ENCODE assay signal across 25 cellular contexts in genomic region chr3:134145183-134145582, GRCh38.
A peak's percentile ranks its signal among the peaks of the same experiment; 100 is the strongest.
DNase-seq lines count a peak whose midpoint lies in the region; ATAC-seq, FAIRE-seq and TF ChIP-seq lines count a peak whose summit lies in the region.
"Had no signal": no experiment of that assay in that cellular context is flagged by ENCODE, and none has a peak within 500 bp of the region (broad histone marks: within the 10 kb centered on the region; RNA-seq: fewer than 3 reads in every experiment).

No MANE protein-coding gene starts in this region.

- ATAC-seq in stimulated activated naive CD8-positive, alpha-beta T cell treated with anti-CD3 and anti-CD28 coated beads, Interleukin-15, Interleukin-2, amounts not matched to agents 100 U/mL and 50 U/mL, for 24 hours, result no peak
- ATAC-seq in K562 (peak; percentile 40; the same call in 1 of the 3 replicates), HG03025 (IDR thresholded peaks at IDR 0.05; ENCODE audit: low FRiP score, unreplicated experiment) (no peak), GM21528 (IDR thresholded peaks at IDR 0.05; ENCODE audit: low FRiP score, unreplicated experiment) (no peak)

- POLR2A ChIA-PET in K562 (lab: Yijun Ruan, JAX), result no interaction called here

- no peak for TF ChIP-seq EP300 in K562 (IDR thresholded peaks at IDR 0.05; ENCODE audit: low read length)

- CTCF ChIA-PET in K562 (lab: Yijun Ruan, JAX; ENCODE audit: low intra/inter-chr PET ratio), result no interaction called here

- in situ Hi-C loops in K562 (cut with MboI), result no loop called here

- no peak for TF ChIP-seq RAD21 in K562 (CRISPR knock-in tag; conservative IDR thresholded peaks at IDR 0.05 in 1 of 2, IDR thresholded peaks at IDR 0.05 in 1 of 2)

- H3K9me1 ChIP-seq in K562 (ENCODE audit: control insufficient read depth, insufficient read depth, low read length), result no peaks in the 10 kb centered on the region

- no peaks in the 10 kb centered on the region for H3K4me1 Mint-ChIP-seq in stimulated activated naive CD8-positive, alpha-beta T cell treated with anti-CD3 and anti-CD28 coated beads, Interleukin-15, Interleukin-2, amounts not matched to agents 100 ng/mL and 50 ng/mL, for 24 hours (ENCODE audit: low read depth)
- peaks cover 26% of the 10 kb centered on the region for H3K4me1 Mint-ChIP-seq in nephron progenitor cell
- H3K4me1 Mint-ChIP-seq: CD14-positive monocyte had no signal

- no peaks in the 10 kb centered on the region for H3K36me3 ChIP-seq in K562 (ENCODE audit: control insufficient read depth, insufficient read depth, low read length)
- H3K36me3 ChIP-seq: neutrophil, uterus had no signal

- H3K27me3 Mint-ChIP-seq in stimulated activated naive CD8-positive, alpha-beta T cell treated with anti-CD3 and anti-CD28 coated beads, Interleukin-15, Interleukin-2, amounts not matched to agents 100 ng/mL and 50 ng/mL, for 24 hours, result no peaks in the 10 kb centered on the region
- H3K27me3 Mint-ChIP-seq in nephron progenitor cell (ENCODE audit: low read depth, poor library complexity), result no peaks in the 10 kb centered on the region

- intact Hi-C loops in K562 (cut with micrococcal nuclease), result no loop called here

- no peak overlapping the region for H3K4me2 ChIP-seq in K562 (ENCODE audit: insufficient read depth, low read length)

- no peak overlapping the region for H3K9ac ChIP-seq in K562 (ENCODE audit: insufficient read depth in 1 of 2, low read depth in 2 of 2, low read length in 2 of 2)

- H3K4me3 ChIP-seq in K562, result no peak overlapping the region
- H3K4me3 ChIP-seq: spleen, uterus had no signal

- no peaks in the 10 kb centered on the region for H3K79me2 ChIP-seq in K562 (ENCODE audit: control insufficient read depth, insufficient read depth, low read length)

- no peak overlapping the region for H3K4me3 Mint-ChIP-seq in stimulated activated naive CD8-positive, alpha-beta T cell treated with anti-CD3 and anti-CD28 coated beads, Interleukin-15, Interleukin-2, amounts not matched to agents 100 ng/mL and 50 ng/mL, for 24 hours
- H3K4me3 Mint-ChIP-seq in nephron progenitor cell, result no peak overlapping the region
- H3K4me3 Mint-ChIP-seq: CD14-positive monocyte had no signal

- H3K4me1 ChIP-seq in K562 (replicated peaks in 1 of 2; ENCODE audit: control insufficient read depth in 2 of 2, insufficient read depth in 2 of 2, low read length in 2 of 2), result no peaks in the 10 kb centered on the region
- H3K4me1 ChIP-seq: uterus had no signal

- no peak overlapping the region for H3K27ac ChIP-seq in K562 (ENCODE audit: extremely low read depth, low read depth, low read length)
- H3K27ac ChIP-seq: neutrophil, RWPE1, spleen had no signal

- H3K27me3 ChIP-seq in K562 (ENCODE audit: control insufficient read depth in 2 of 2, insufficient read depth in 2 of 2, low read length in 2 of 2), result no peaks in the 10 kb centered on the region
- H3K27me3 ChIP-seq: neutrophil, spleen, uterus had no signal

- no peak overlapping the region for H2AFZ ChIP-seq in K562 (ENCODE audit: low read depth, low read length)

- no peak for TF ChIP-seq POLR2A in K562 (conservative IDR thresholded peaks at IDR 0.05)

- DNase-seq in stimulated activated naive CD8-positive, alpha-beta T cell treated with anti-CD3 and anti-CD28 coated beads, Interleukin-15, Interleukin-2, amounts not matched to agents 100 U/mL and 50 U/mL, for 24 hours, result no peak
- no peak for DNase-seq in K562 (ENCODE audit: extremely low read depth in 1 of 4, low spot score in 3 of 4)
- DNase-seq in nephron progenitor cell, result no peak
- no peak for DNase-seq in stimulated activated naive CD4-positive, alpha-beta T cell treated with Interleukin-2 at 50 U/mL for 16 hours (lab: John Stamatoyannopoulos, UW)
- DNase-seq in mucosa of gallbladder (ENCODE audit: low spot score), result no peak
- DNase-seq: ACHN; cortex of kidney; DMS 273 treated with DMSO at 0.1 percent for 48 hours; glutamatergic neuron; GOT3; left cardiac atrium; NCI-H1105; NCI-H2029 treated with DMSO at 0.1 percent for 48 hours; NCI-H510A treated with DMSO at 0.1 percent for 48 hours; spleen; stimulated activated CD4-positive, alpha-beta T cell treated with anti-CD3 and anti-CD28 coated beads, Interleukin-4, amount 100 ng/mL, for 4 hours; substantia nigra; uterus had no signal

- TF ChIP-seq CTCF in K562 (IDR thresholded peaks at IDR 0.05 in 2 of 3, conservative IDR thresholded peaks at IDR 0.05 in 1 of 3; ENCODE audit: insufficient read depth in 2 of 3, low read depth in 1 of 3, low read length in 3 of 3) (peak in 1 of 3 experiments; percentile 12; a peak in 1 of 6 replicates), nephron progenitor cell (IDR thresholded peaks at IDR 0.05) (no peak)

- 9% methylated on average over 1 of the region's 3 CpGs for WGBS in K562 (ENCODE audit: insufficient coverage, low coverage, missing lambda C conversion rate)

- peaks cover 6% of the 10 kb centered on the region for H3K9me3 Mint-ChIP-seq in stimulated activated naive CD8-positive, alpha-beta T cell treated with anti-CD3 and anti-CD28 coated beads, Interleukin-15, Interleukin-2, amounts not matched to agents 100 ng/mL and 50 ng/mL, for 24 hours
- peaks cover 22% of the 10 kb centered on the region for H3K9me3 Mint-ChIP-seq in nephron progenitor cell

- FAIRE-seq in K562 (lab: Jason Lieb, UNC), result no peak
- FAIRE-seq: endometrium had no signal

- H3K36me3 Mint-ChIP-seq in stimulated activated naive CD8-positive, alpha-beta T cell treated with anti-CD3 and anti-CD28 coated beads, Interleukin-15, Interleukin-2, amounts not matched to agents 100 ng/mL and 50 ng/mL, for 24 hours (ENCODE audit: low read depth), result peaks cover 6% of the 10 kb centered on the region
- peaks cover 49% of the 10 kb centered on the region for H3K36me3 Mint-ChIP-seq in nephron progenitor cell (ENCODE audit: low read depth)

- no peaks in the 10 kb centered on the region for H3K9me3 ChIP-seq in K562 (replicated peaks; ENCODE audit: control insufficient read depth, insufficient read depth, low read depth, low read length)
- H3K9me3 ChIP-seq: neutrophil, uterus had no signal

- BruUV-seq in K562 (replicated peaks; lab: Mats Ljungman, UMichigan), result no TSS peak

- peak overlapping the region; percentile 8 for H3K27ac Mint-ChIP-seq in stimulated activated naive CD8-positive, alpha-beta T cell treated with anti-CD3 and anti-CD28 coated beads, Interleukin-15, Interleukin-2, amounts not matched to agents 100 ng/mL and 50 ng/mL, for 24 hours
- H3K27ac Mint-ChIP-seq in nephron progenitor cell, result peak overlapping the region; percentile 65

- H4K20me1 ChIP-seq in K562 (replicated peaks; ENCODE audit: control insufficient read depth, insufficient read depth, low read length), result no peaks in the 10 kb centered on the region

TF ChIP-seq in K562, 482 proteins besides CTCF, POLR2A, EP300 and RAD21 (continues in another document):
- no peak for TF ChIP-seq NFIC (IDR thresholded peaks at IDR 0.05)
- TF ChIP-seq PHTF2 (CRISPR knock-in tag; IDR thresholded peaks at IDR 0.05), result no peak
- no peak for TF ChIP-seq RCOR1 (IDR thresholded peaks at IDR 0.05; ENCODE audit: borderline replicate concordance in 1 of 2, low read depth in 2 of 2, low read length in 2 of 2)
- TF ChIP-seq BHLHE40 (IDR thresholded peaks at IDR 0.05; ENCODE audit: low read length), result no peak
- no peak for TF ChIP-seq ZFX (CRISPR knock-in tag; IDR thresholded peaks at IDR 0.05)
- TF ChIP-seq PURB (CRISPR knock-in tag; IDR thresholded peaks at IDR 0.05; ENCODE audit: low read depth), result no peak
- TF ChIP-seq POLR2H (tag; IDR thresholded peaks at IDR 0.05; ENCODE audit: low read depth), result no peak
- no peak for TF ChIP-seq EGR1 (conservative IDR thresholded peaks at IDR 0.05)
- TF ChIP-seq NR0B1 (IDR thresholded peaks at IDR 0.05; ENCODE audit: partially characterized antibody), result no peak
- TF ChIP-seq ZNF165 (CRISPR knock-in tag; IDR thresholded peaks at IDR 0.05; ENCODE audit: borderline replicate concordance), result no peak
- TF ChIP-seq THAP12 (CRISPR knock-in tag; IDR thresholded peaks at IDR 0.05), result no peak
- no peak for TF ChIP-seq RFX7 (CRISPR knock-in tag; IDR thresholded peaks at IDR 0.05)
- no peak for TF ChIP-seq CREB5 (CRISPR knock-in tag; IDR thresholded peaks at IDR 0.05)
